In genomic region chr1:247415423-247416361, GRCh38 we compare ENCODE assay signal across 8 cellular contexts. TPM values are rescaled to one million over a fixed set of nuclear protein-coding genes. Genes with fewer than 3 reads are reported as not detected.
DNase-seq lines count a peak whose midpoint lies in the region; ATAC-seq and TF ChIP-seq lines count a peak whose summit lies in the region.

TSS of gene NLRP3 (plus strand) at chr1:247416173. CDS start at chr1:247418801, 2,628 bp downstream.

- intact Hi-C loops in uterus (cut with DNase I; ENCODE audit: low total_unique reads) = no loop called here

- ATAC-seq in HG03432 (IDR thresholded peaks at IDR 0.05; ENCODE audit: unreplicated experiment) (peak; percentile 71), naive B cell (ENCODE audit: low read depth in 2 of 2) (peak; percentile 85 to 90)

- TF ChIP-seq CTCF in uterus (IDR thresholded peaks at IDR 0.05) = no peak

- no peak within 1 kb of the TSS for H3K27ac ChIP-seq in uterus

- no peaks in the 10 kb centered on the region for H3K4me1 ChIP-seq in uterus

- H3K9me3 ChIP-seq in uterus = no peaks in the 10 kb centered on the region

- H3K4me3 Mint-ChIP-seq in naive B cell = peak within 1 kb of the TSS; percentile 64 to 89 (median 80)

- TF ChIP-seq POLR2A in uterus (IDR thresholded peaks at IDR 0.05) = no peak

- H3K36me3 ChIP-seq in uterus = no peaks in the 10 kb centered on the region

- peak; percentile 3 for DNase-seq in EH (ENCODE audit: low read depth)
- DNase-seq in T1000 (lab: John Stamatoyannopoulos, UW) = peak; percentile 34
- DNase-seq in central memory CD4-positive, alpha-beta T cell = peak; percentile 59
- peak; percentile 41 for DNase-seq in naive B cell
- no peak for DNase-seq in NCI-H446 (lab: John Stamatoyannopoulos, UW)
- DNase-seq in uterus = no peak
- no peak for DNase-seq in NCI-H510A (lab: John Stamatoyannopoulos, UW)

- peak within 1 kb of the TSS; percentile 44 to 92 (median 79) for H3K27ac Mint-ChIP-seq in naive B cell

- H3K4me3 ChIP-seq in uterus = no peak within 1 kb of the TSS

- peaks cover 5 to 18% (median 7%) of the 10 kb centered on the region in 3 donors for H3K27me3 Mint-ChIP-seq in naive B cell

- H3K36me3 Mint-ChIP-seq in naive B cell = no peaks in the 10 kb centered on the region

- peaks cover 29 to 38% (median 29%) of the 10 kb centered on the region in 3 donors for H3K4me1 Mint-ChIP-seq in naive B cell

- H3K9me3 Mint-ChIP-seq in naive B cell = no peaks in the 10 kb centered on the region

- H3K27me3 ChIP-seq in uterus = no peaks in the 10 kb centered on the region

RNA-seq across cellular contexts. Expression of gene NLRP3, which starts in this region (rescaled TPM):
- under 1 TPM in 3 of 6 donors, not detected in 3; 0.09 to 0.17 (median 0.11) TPM for polyA plus RNA-seq in naive B cell (ENCODE audit: low read depth in 6 of 6)
- 1 to 10 TPM in 2 of 4 donors, under 1 TPM in 2; 0.26 to 2.8 (median 0.86) TPM for total RNA-seq in uterus

Comparison
In these comparisons a context has a peak if more than half of its experiments do, and no peak if none do; other contexts are left out.
1. Peak in DNase-seq and ATAC-seq in naive B cell; RNA of the gene not detected or under 1 TPM.
2. DNase-seq: peak in EH (single experiment), T1000 (single experiment) and central memory CD4-positive, alpha-beta T cell (single experiment); none in NCI-H446 (0 of 2), uterus (0 of 2) and NCI-H510A (single experiment).